ENCODE assay signal across 18 cellular contexts in the genomic region with DNA sequence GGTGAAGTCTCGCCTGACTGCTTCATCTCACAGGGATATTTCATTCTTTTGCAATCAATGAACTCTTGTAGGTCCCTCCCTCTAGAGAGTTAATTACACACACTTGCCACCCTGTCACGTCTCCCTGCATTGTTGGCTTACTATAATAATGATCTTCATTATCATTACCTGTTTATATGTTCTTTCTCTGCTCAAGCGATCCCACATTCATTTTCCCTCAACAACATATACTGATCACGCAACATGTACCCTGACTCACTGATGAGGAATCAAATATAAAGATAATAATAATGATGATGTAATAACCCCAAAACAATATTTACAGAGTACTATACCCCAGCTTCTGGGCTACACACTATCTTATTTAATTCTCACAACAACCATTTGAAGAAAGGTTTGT.
DNase-seq lines count a peak whose midpoint lies in the region; ATAC-seq and TF ChIP-seq lines count a peak whose summit lies in the region.
"Had no signal": no experiment of that assay in that cellular context is flagged by ENCODE, and none has a peak within 500 bp of the region (broad histone marks: within the 10 kb centered on the region; RNA-seq: fewer than 3 reads in every experiment).

No MANE protein-coding gene starts in this region.

- H3K27me3 Mint-ChIP-seq in GM23338 (ENCODE audit: insufficient read depth, low read depth, poor library complexity) = peaks cover 2% of the 10 kb centered on the region
- H3K27me3 Mint-ChIP-seq: central memory CD8-positive, alpha-beta T cell had no signal

- no peaks in the 10 kb centered on the region for H3K79me2 ChIP-seq in GM23338 (replicated peaks; ENCODE audit: insufficient read depth)

- H3K9me3 Mint-ChIP-seq in GM23338 = no peaks in the 10 kb centered on the region
- H3K9me3 Mint-ChIP-seq: CD8-positive, alpha-beta T cell; central memory CD8-positive, alpha-beta T cell; stimulated activated naive CD8-positive, alpha-beta T cell treated with anti-CD3 and anti-CD28 coated beads, Interleukin-15, Interleukin-2, amounts not matched to agents 100 ng/mL and 50 ng/mL, for 24 hours had no signal

- H3K27ac Mint-ChIP-seq in GM23338 = no peak overlapping the region
- H3K27ac Mint-ChIP-seq: activated CD4-positive, alpha-beta T cell treated with anti-CD3 and anti-CD28 coated beads for 36 hours; activated naive CD8-positive, alpha-beta T cell; B cell; CD8-positive, alpha-beta T cell; stimulated activated naive CD8-positive, alpha-beta T cell treated with anti-CD3 and anti-CD28 coated beads, Interleukin-15, Interleukin-2, amounts not matched to agents 100 ng/mL and 50 ng/mL, for 24 hours had no signal

- intact Hi-C loops in gastrocnemius medialis (cut with DNase I; ENCODE audit: low total_unique reads) = no loop called here

- TF ChIP-seq POLR2A in gastrocnemius medialis (IDR thresholded peaks at IDR 0.05) = no peak

- in situ Hi-C loops in gastrocnemius medialis (cut with MboI; ENCODE audit: low sequenced_read_pairs in 4 of 4) = no loop called here

- H3K27ac ChIP-seq in GM23338 (ENCODE audit: low read depth) (no peak overlapping the region), SJSA1 (0 out of 2 replicates have a peak overlapping the region, but pooled peaks have one; percentile 10), gastrocnemius medialis (peak overlapping the region; percentile 69 to 86 (median 79))
- H3K27ac ChIP-seq: ascending aorta had no signal

- H3K4me1 ChIP-seq in GM23338 (ENCODE audit: insufficient read depth) (peaks cover 11% of the 10 kb centered on the region), SJSA1 (replicated peaks) (peaks cover 32% of the 10 kb centered on the region), gastrocnemius medialis (peaks cover 48 to 56% of the 10 kb centered on the region in 2 donors)
- H3K4me1 ChIP-seq: ascending aorta had no signal

- H3K4me1 Mint-ChIP-seq in GM23338 = no peaks in the 10 kb centered on the region; the same call in 1 of the 3 replicates
- H3K4me1 Mint-ChIP-seq: activated CD4-positive, alpha-beta T cell treated with anti-CD3 and anti-CD28 coated beads for 36 hours; B cell; central memory CD8-positive, alpha-beta T cell had no signal

- no peaks in the 10 kb centered on the region for H3K36me3 ChIP-seq in GM23338 (ENCODE audit: insufficient read depth)
- no peaks in the 10 kb centered on the region for H3K36me3 ChIP-seq in SJSA1
- no peaks in the 10 kb centered on the region for H3K36me3 ChIP-seq in gastrocnemius medialis
- H3K36me3 ChIP-seq: ascending aorta had no signal

- no peaks in the 10 kb centered on the region for H4K20me1 ChIP-seq in GM23338 (replicated peaks; ENCODE audit: insufficient read depth)

- DNase-seq in GM23338 (ENCODE audit: low spot score) (no peak), SJSA1 (ENCODE audit: low read depth in 1 of 2, low spot score in 2 of 2) (no peak), fibroblast of pulmonary artery (ENCODE audit: low read depth) (peak; percentile 61), gastrocnemius medialis (no peak), HPDE6-E6E7 (ENCODE audit: extremely low spot score) (no peak), nucleus accumbens (lab: John Stamatoyannopoulos, UW) (no peak)
- DNase-seq in stimulated activated naive CD4-positive, alpha-beta T cell (lab: John Stamatoyannopoulos, UW) = no peak
- DNase-seq: activated CD4-positive, alpha-beta T cell treated with anti-CD3 and anti-CD28 coated beads for 36 hours; activated T-cell treated with anti-CD3 and anti-CD28 coated beads for 4 hours; CD8-positive, alpha-beta T cell; NCI-H146; NCI-H446 treated with DMSO at 0.1 percent for 48 hours had no signal

- H3K9me3 ChIP-seq in SJSA1 (replicated peaks) = no peaks in the 10 kb centered on the region
- no peaks in the 10 kb centered on the region for H3K9me3 ChIP-seq in gastrocnemius medialis
- H3K9me3 ChIP-seq: ascending aorta had no signal

- no peak overlapping the region for H3K4me3 ChIP-seq in GM23338
- no peak overlapping the region for H3K4me3 ChIP-seq in SJSA1
- H3K4me3 ChIP-seq in fibroblast of pulmonary artery (replicated peaks; ENCODE audit: low read depth, low read length) = no peak overlapping the region
- H3K4me3 ChIP-seq in gastrocnemius medialis = no peak overlapping the region
- H3K4me3 ChIP-seq: ascending aorta had no signal

- no peak overlapping the region for H3K4me3 Mint-ChIP-seq in GM23338
- H3K4me3 Mint-ChIP-seq: activated CD4-positive, alpha-beta T cell treated with anti-CD3 and anti-CD28 coated beads for 36 hours; activated naive CD8-positive, alpha-beta T cell; B cell; CD8-positive, alpha-beta T cell; central memory CD8-positive, alpha-beta T cell; stimulated activated naive CD8-positive, alpha-beta T cell treated with anti-CD3 and anti-CD28 coated beads, Interleukin-15, Interleukin-2, amounts not matched to agents 100 ng/mL and 50 ng/mL, for 24 hours had no signal

- no peaks in the 10 kb centered on the region for H3K36me3 Mint-ChIP-seq in GM23338 (ENCODE audit: low read depth)
- H3K36me3 Mint-ChIP-seq: activated naive CD8-positive, alpha-beta T cell; CD8-positive, alpha-beta T cell had no signal

- no peak for TF ChIP-seq CTCF in GM23338 (conservative IDR thresholded peaks at IDR 0.05; ENCODE audit: low read depth in 2 of 2)
- no peak for TF ChIP-seq CTCF in fibroblast of pulmonary artery (IDR thresholded peaks at IDR 0.05; ENCODE audit: low read length, missing control alignments)
- TF ChIP-seq CTCF in gastrocnemius medialis (IDR thresholded peaks at IDR 0.05 in 4 of 5, conservative IDR thresholded peaks at IDR 0.05 in 1 of 5) = no peak

- H3F3A ChIP-seq in GM23338 (replicated peaks; ENCODE audit: low read depth) = no peaks in the 10 kb centered on the region

- peak overlapping the region; percentile 18; the same call in 1 of the 2 replicates for H2AFZ ChIP-seq in GM23338

- H3K27me3 ChIP-seq in GM23338 (ENCODE audit: insufficient read depth) = no peaks in the 10 kb centered on the region
- H3K27me3 ChIP-seq in SJSA1 (replicated peaks) = no peaks in the 10 kb centered on the region
- H3K27me3 ChIP-seq in gastrocnemius medialis = no peaks in the 10 kb centered on the region
- H3K27me3 ChIP-seq: ascending aorta had no signal

- no peak overlapping the region for H3K4me2 ChIP-seq in GM23338

- peaks cover 20% of the 10 kb centered on the region for H3K9me2 ChIP-seq in GM23338 (ENCODE audit: insufficient read depth)

- ATAC-seq in GM23338 (no peak), gastrocnemius medialis (no peak), HG03135 (IDR thresholded peaks at IDR 0.05; ENCODE audit: unreplicated experiment) (no peak)
- ATAC-seq: activated CD4-positive, alpha-beta T cell treated with anti-CD3 and anti-CD28 coated beads for 36 hours; CD8-positive, alpha-beta T cell had no signal

TF ChIP-seq in GM23338, 12 proteins besides CTCF, POLR2A, EP300 and RAD21:
- no peak for TF ChIP-seq ZNF114 (CRISPR knock-in tag; IDR thresholded peaks at IDR 0.05)
- TF ChIP-seq EZH2phosphoT487 (IDR thresholded peaks at IDR 0.05; ENCODE audit: unreplicated experiment) = no peak
- no peak for TF ChIP-seq STAT1 (IDR thresholded peaks at IDR 0.05; ENCODE audit: unreplicated experiment)
- no peak for TF ChIP-seq NANOG (IDR thresholded peaks at IDR 0.05; ENCODE audit: borderline replicate concordance)
- no peak for TF ChIP-seq CREB1 (CRISPR knock-in tag; IDR thresholded peaks at IDR 0.05; ENCODE audit: low read depth)
- no peak for TF ChIP-seq ZNF331 (CRISPR knock-in tag; IDR thresholded peaks at IDR 0.05; ENCODE audit: low read depth)
- TF ChIP-seq POLR2AphosphoS5 (IDR thresholded peaks at IDR 0.05; ENCODE audit: low read depth) = no peak
- TF ChIP-seq EZH2 (IDR thresholded peaks at IDR 0.05; ENCODE audit: low read depth, unreplicated experiment) = no peak
